ENCODE assay signal across 24 cellular contexts in the genomic region with DNA sequence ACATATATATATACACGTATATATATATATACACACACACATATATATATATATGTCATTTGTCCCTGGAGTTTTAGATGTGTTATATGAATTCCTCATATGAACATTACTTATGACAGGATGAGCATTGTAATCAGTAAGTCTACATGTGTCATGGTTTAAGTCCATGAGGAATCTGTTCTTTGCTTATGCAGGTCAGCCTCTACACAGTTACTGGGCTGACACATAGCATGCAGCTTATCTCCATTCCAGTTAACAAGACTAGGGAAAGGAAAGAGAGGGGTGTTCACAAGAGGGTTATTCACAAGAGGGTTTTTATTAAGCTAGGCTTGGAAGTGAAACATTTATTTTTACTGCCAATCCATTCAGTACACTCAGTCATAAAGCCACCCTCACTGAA.
"Had no signal": no experiment of that assay in that cellular context is flagged by ENCODE, and none has a peak within 500 bp of the region (broad histone marks: within the 10 kb centered on the region; RNA-seq: fewer than 3 reads in every experiment).

No MANE protein-coding gene starts in this region.

- H3K4me1 Mint-ChIP-seq: natural killer cell; stimulated activated effector memory CD8-positive, alpha-beta T cell treated with anti-CD3 and anti-CD28 coated beads, Interleukin-12 subunit alpha, Interleukin-12 subunit beta, amount 100 ng/mL, for 72 hours had no signal

- H3K4me3 ChIP-seq: coronary artery, esophagus muscularis mucosa, gastrocnemius medialis, lower lobe of right lung, ovary, psoas muscle, sigmoid colon, testis, tibial artery, upper lobe of left lung, uterus had no signal

- H3K9me3 Mint-ChIP-seq: natural killer cell; stimulated activated effector memory CD8-positive, alpha-beta T cell treated with anti-CD3 and anti-CD28 coated beads, Interleukin-12 subunit alpha, Interleukin-12 subunit beta, amount 100 ng/mL, for 72 hours had no signal

- H3K36me3 ChIP-seq: esophagus muscularis mucosa, gastrocnemius medialis, lower lobe of right lung, ovary, sigmoid colon, tibial artery, upper lobe of left lung, uterus had no signal

- H3K4me3 Mint-ChIP-seq: natural killer cell; stimulated activated effector memory CD8-positive, alpha-beta T cell treated with anti-CD3 and anti-CD28 coated beads, Interleukin-12 subunit alpha, Interleukin-12 subunit beta, amount 100 ng/mL, for 72 hours had no signal

- H3K27me3 ChIP-seq: esophagus muscularis mucosa, gastrocnemius medialis, ovary, sigmoid colon, testis, tibial artery, upper lobe of left lung, uterus had no signal

- H3K27ac ChIP-seq: coronary artery, esophagus muscularis mucosa, gastrocnemius medialis, lower lobe of right lung, ovary, psoas muscle, sigmoid colon, testis, tibial artery, upper lobe of left lung, uterus had no signal

- ATAC-seq: gastrocnemius medialis; left ventricle myocardium superior; lower lobe of right lung; natural killer cell; psoas muscle; right cardiac atrium; stimulated activated effector memory CD8-positive, alpha-beta T cell treated with anti-CD3 and anti-CD28 coated beads, Interleukin-12 subunit alpha, Interleukin-12 subunit beta, amount 100 ng/mL, for 72 hours had no signal

- H3K36me3 Mint-ChIP-seq: natural killer cell; stimulated activated effector memory CD8-positive, alpha-beta T cell treated with anti-CD3 and anti-CD28 coated beads, Interleukin-12 subunit alpha, Interleukin-12 subunit beta, amount 100 ng/mL, for 72 hours had no signal

- DNase-seq: dermis blood vessel endothelial cell; effector memory CD4-positive, alpha-beta T cell; gastrocnemius medialis; head of caudate nucleus; left ventricle myocardium superior; lower lobe of right lung; natural killer cell; occipital lobe; ovary; posterior cingulate gyrus; psoas muscle; right cardiac atrium; sigmoid colon; stimulated activated CD4-positive, alpha-beta T cell treated with anti-CD3 and anti-CD28 coated beads, Interleukin-2, amount 100 ng/mL, for 24 hours; stimulated activated CD4-positive, alpha-beta T cell treated with anti-CD3 and anti-CD28 coated beads, Interleukin-4, amount 100 ng/mL, for 24 hours; stimulated activated naive CD4-positive, alpha-beta T cell treated with Interleukin-2 at 50 U/mL for 16 hours; substantia nigra; testis; tibial artery; upper lobe of left lung; uterus had no signal

- H3K4me1 ChIP-seq: esophagus muscularis mucosa, gastrocnemius medialis, lower lobe of right lung, psoas muscle, sigmoid colon, testis, tibial artery, upper lobe of left lung, uterus had no signal

- H3K9me3 ChIP-seq: esophagus muscularis mucosa, gastrocnemius medialis, lower lobe of right lung, ovary, psoas muscle, sigmoid colon, testis, tibial artery, upper lobe of left lung, uterus had no signal

- H3K27ac Mint-ChIP-seq: natural killer cell; stimulated activated effector memory CD8-positive, alpha-beta T cell treated with anti-CD3 and anti-CD28 coated beads, Interleukin-12 subunit alpha, Interleukin-12 subunit beta, amount 100 ng/mL, for 72 hours had no signal
